In the genomic region with DNA sequence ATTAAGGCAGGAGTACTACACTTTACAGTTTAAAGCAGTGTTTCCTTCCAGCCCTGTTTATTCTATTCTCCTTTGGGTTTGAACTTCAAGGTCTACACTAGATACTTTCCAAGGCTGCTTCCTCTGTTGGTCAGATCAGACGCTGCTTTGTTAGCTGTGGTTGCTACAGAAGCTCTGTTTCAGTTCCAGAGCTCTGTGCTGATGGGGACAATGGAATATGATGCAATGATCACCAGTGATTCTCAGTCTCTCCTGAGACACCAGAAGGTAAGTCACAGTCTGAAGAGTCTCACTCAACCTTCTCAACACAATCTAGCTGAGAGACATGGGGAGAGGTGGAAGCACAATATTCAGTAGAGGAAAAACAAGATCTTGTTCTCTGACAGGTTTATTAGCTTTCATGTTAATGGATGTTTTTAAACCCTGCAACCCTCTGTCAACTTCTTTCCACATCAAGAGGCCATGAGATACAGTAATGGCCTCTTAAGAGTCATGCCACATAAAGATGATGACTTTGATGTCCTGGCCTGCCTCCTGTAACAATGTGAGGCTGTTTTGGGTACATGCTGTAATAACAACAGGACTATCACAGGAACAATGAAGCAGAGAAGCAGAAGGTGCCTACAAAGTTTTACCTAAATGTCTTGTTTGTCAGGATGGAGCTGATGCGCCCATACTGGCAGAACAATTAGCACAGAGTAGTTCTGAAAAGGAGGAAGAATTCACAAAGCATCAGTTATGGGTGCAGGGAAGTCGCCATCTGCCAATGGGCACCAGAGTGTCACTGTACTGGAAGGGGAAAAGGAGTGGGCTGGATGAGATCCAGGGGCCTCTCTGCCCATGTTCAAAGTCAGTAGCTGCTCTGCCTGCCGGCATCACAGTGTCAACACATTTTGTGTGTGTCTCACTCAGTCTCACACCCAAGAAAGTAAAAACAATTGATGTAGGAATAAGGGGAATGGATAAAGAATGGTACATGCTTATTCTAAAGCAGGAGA, we compare ENCODE assay signal across 13 cellular contexts. TPM values are rescaled to one million over a fixed set of nuclear protein-coding genes. Genes with fewer than 3 reads are reported as not detected.
DNase-seq lines count a peak whose midpoint lies in the region; TF ChIP-seq lines count a peak whose summit lies in the region.
"Had no signal": no experiment of that assay in that cellular context is flagged by ENCODE, and none has a peak within 500 bp of the region (broad histone marks: within the 10 kb centered on the region; RNA-seq: fewer than 3 reads in every experiment).

No MANE protein-coding gene starts in this region.

- no peak overlapping the region for H3K9ac ChIP-seq in colonic mucosa (ENCODE audit: low read depth in 2 of 2, low read length in 2 of 2)

- no peaks in the 10 kb centered on the region for H3K9me3 Mint-ChIP-seq in activated naive CD8-positive, alpha-beta T cell (ENCODE audit: low read depth)
- H3K9me3 Mint-ChIP-seq: nephron had no signal

- DNase-seq in NCI-H1694 (lab: John Stamatoyannopoulos, UW) (peak; percentile 33), NCI-H1694 treated with DMSO at 0.1 percent for 48 hours (lab: John Stamatoyannopoulos, UW) (no peak), HL-60 (ENCODE audit: low read depth in 1 of 2, low spot score in 1 of 2) (peak in 1 of 2 experiments; percentile 38), sigmoid colon (peak; percentile 41), colonic mucosa (no peak), suprapubic skin (ENCODE audit: low spot score in 2 of 2) (no peak), NCI-H1092 (lab: John Stamatoyannopoulos, UW) (no peak)
- DNase-seq: activated CD8-positive, alpha-beta memory T cell treated with anti-CD3 and anti-CD28 coated beads, Interleukin-2, amount 50 U/mL, for 4 hours; left colon; T-helper 9 cell; trophoblast cell had no signal

- no peaks in the 10 kb centered on the region for H3K27me3 ChIP-seq in HL-60 (ENCODE audit: insufficient read depth, poor library complexity, severe bottlenecking)
- no peaks in the 10 kb centered on the region for H3K27me3 ChIP-seq in sigmoid colon
- H3K27me3 ChIP-seq in colonic mucosa = no peaks in the 10 kb centered on the region
- H3K27me3 ChIP-seq in suprapubic skin = no peaks in the 10 kb centered on the region

- TF ChIP-seq EP300 in sigmoid colon (IDR thresholded peaks at IDR 0.05) = no peak
- TF ChIP-seq EP300 in suprapubic skin (IDR thresholded peaks at IDR 0.05) = no peak

- 80 to 88% methylated on average over 4 of the region's 4 CpGs for WGBS in sigmoid colon, 2 donors
- 86% methylated on average over 4 of the region's 4 CpGs for WGBS in suprapubic skin

- H3K4me3 Mint-ChIP-seq in activated naive CD8-positive, alpha-beta T cell = no peak overlapping the region
- H3K4me3 Mint-ChIP-seq: nephron had no signal

- peaks cover 0 to 48% (median 3%) of the 10 kb centered on the region in 4 donors for H3K36me3 ChIP-seq in sigmoid colon
- H3K36me3 ChIP-seq in colonic mucosa = no peaks in the 10 kb centered on the region
- peaks cover 40% of the 10 kb centered on the region for H3K36me3 ChIP-seq in suprapubic skin

- TF ChIP-seq POLR2A in sigmoid colon (IDR thresholded peaks at IDR 0.05) = no peak
- no peak for TF ChIP-seq POLR2A in suprapubic skin (IDR thresholded peaks at IDR 0.05)

- H3K27me3 Mint-ChIP-seq in activated naive CD8-positive, alpha-beta T cell = no peaks in the 10 kb centered on the region

- H3K36me3 Mint-ChIP-seq in activated naive CD8-positive, alpha-beta T cell = peaks cover 19% of the 10 kb centered on the region

- TF ChIP-seq CTCF in HL-60 (IDR thresholded peaks at IDR 0.05; ENCODE audit: insufficient read depth, low read length) (no peak), sigmoid colon (IDR thresholded peaks at IDR 0.05) (no peak), colonic mucosa (IDR thresholded peaks at IDR 0.05) (no peak), suprapubic skin (IDR thresholded peaks at IDR 0.05) (no peak)

- H3K4me1 Mint-ChIP-seq in activated naive CD8-positive, alpha-beta T cell (ENCODE audit: low read depth) = peaks cover 22% of the 10 kb centered on the region

- no peaks in the 10 kb centered on the region for H3K9me3 ChIP-seq in sigmoid colon
- no peaks in the 10 kb centered on the region for H3K9me3 ChIP-seq in colonic mucosa
- H3K9me3 ChIP-seq in suprapubic skin = no peaks in the 10 kb centered on the region

- peak overlapping the region; percentile 50 for H3K27ac Mint-ChIP-seq in activated naive CD8-positive, alpha-beta T cell

- H3K4me3 ChIP-seq in HL-60 (replicated peaks; ENCODE audit: insufficient read depth, low read length) (no peak overlapping the region), sigmoid colon (no peak overlapping the region), colonic mucosa (no peak overlapping the region), suprapubic skin (no peak overlapping the region)

- intact Hi-C loops in sigmoid colon (cut with DNase I) = loop anchor here (5.0 kb wide), 1 partner anchor 60 kb away; the partner anchor contains the start of gene CPNE2
- intact Hi-C loops in colonic mucosa (cut with DNase I) = no loop called here

- H3K27ac ChIP-seq in HL-60 (replicated peaks) (peak overlapping the region; percentile 23; the same call in 1 of the 2 replicates), sigmoid colon (peak overlapping the region in 1 of 4 donors; percentile 54), colonic mucosa (no peak overlapping the region), suprapubic skin (no peak overlapping the region)

- peaks cover 0 to 26% (median 20%) of the 10 kb centered on the region in 4 donors for H3K4me1 ChIP-seq in sigmoid colon
- H3K4me1 ChIP-seq in colonic mucosa = no peaks in the 10 kb centered on the region
- H3K4me1 ChIP-seq in suprapubic skin = peaks cover 16% of the 10 kb centered on the region

RNA-seq across cellular contexts. Expression of gene PSME3IP1, which starts 33.4 kb away (rescaled TPM):
- total RNA-seq in sigmoid colon (10 to 100 TPM; 60.1 to 81.3 (median 76.9) TPM), colonic mucosa (100 to 1,000 TPM in 1 of 2 donors, 10 to 100 TPM in 1; 80.9 to 108 TPM), suprapubic skin (100 to 1,000 TPM in 1 of 4 donors, 10 to 100 TPM in 3; 47.1 to 109 (median 60.3) TPM)
- 10 to 100 TPM; 70.5 to 75.4 (median 73.9) TPM for polyA plus RNA-seq in sigmoid colon

RNA-seq across cellular contexts. Expression of gene RSPRY1, which starts 33.7 kb away (rescaled TPM):
- total RNA-seq in sigmoid colon = 10 to 100 TPM; 30.6 to 42.7 (median 34.1) TPM
- polyA plus RNA-seq in sigmoid colon = 10 to 100 TPM; 12.6 to 17.8 (median 16.6) TPM
- total RNA-seq in colonic mucosa = 10 to 100 TPM; 33.7 to 51.0 TPM
- 10 to 100 TPM; 16.3 to 48.3 (median 35.2) TPM for total RNA-seq in suprapubic skin

Comparison
In these comparisons a context has a peak if more than half of its experiments do, and no peak if none do; other contexts are left out.
1. DNase-seq: peak in NCI-H1694 (single experiment) and sigmoid colon (single experiment); none in NCI-H1694 treated with DMSO at 0.1 percent for 48 hours (single experiment), colonic mucosa (single experiment), suprapubic skin (0 of 2) and NCI-H1092 (single experiment).